20 cellular contexts compared by ENCODE assay signal in the genomic region with DNA sequence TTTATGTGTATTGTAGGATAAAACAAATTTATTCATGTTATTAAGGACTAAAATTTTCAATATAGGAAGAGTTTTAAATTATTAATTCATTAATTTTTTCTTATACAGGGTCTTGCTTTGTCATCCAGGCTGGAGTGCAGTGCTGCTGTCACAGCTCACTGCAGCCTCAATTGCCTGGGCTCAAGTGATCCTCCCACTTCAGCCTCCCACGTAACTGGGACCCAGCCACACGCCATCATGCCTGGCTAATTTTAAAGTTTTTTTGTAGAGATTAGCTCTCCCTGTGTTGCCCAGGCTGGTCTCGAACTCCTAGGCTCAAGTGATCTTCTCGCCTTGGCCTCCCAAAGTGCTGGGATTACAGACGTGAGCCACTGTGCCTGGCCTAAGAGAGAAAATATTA. TPM values are rescaled to one million over a fixed set of nuclear protein-coding genes. Genes with fewer than 3 reads are reported as not detected.
DNase-seq lines count a peak whose midpoint lies in the region; ATAC-seq and TF ChIP-seq lines count a peak whose summit lies in the region.
"Had no signal": no experiment of that assay in that cellular context is flagged by ENCODE, and none has a peak within 500 bp of the region (broad histone marks: within the 10 kb centered on the region; RNA-seq: fewer than 3 reads in every experiment).

No MANE protein-coding gene starts in this region.

- H3K36me3 ChIP-seq in neutrophil, result peaks cover 25% of the 10 kb centered on the region
- no peaks in the 10 kb centered on the region for H3K36me3 ChIP-seq in mucosa of descending colon (ENCODE audit: low read depth)

- H3K36me3 Mint-ChIP-seq in T-helper 1 cell treated with Interleukin-12 subunit alpha and Interleukin-12 subunit beta and Interleukin-4 antibody, amounts not matched to agents 30 μg/mL and 1 μg/mL, for 36 hours (ENCODE audit: low read depth), result peaks cover 62% of the 10 kb centered on the region
- H3K36me3 Mint-ChIP-seq: CD4-positive, alpha-beta memory T cell had no signal

- H3K27me3 Mint-ChIP-seq in T-helper 1 cell treated with Interleukin-12 subunit alpha and Interleukin-12 subunit beta and Interleukin-4 antibody, amounts not matched to agents 30 μg/mL and 1 μg/mL, for 36 hours (ENCODE audit: low read depth), result no peaks in the 10 kb centered on the region
- H3K27me3 Mint-ChIP-seq in stimulated activated naive CD8-positive, alpha-beta T cell treated with anti-CD3 and anti-CD28 coated beads, Interleukin-15, amount 100 ng/mL, for 72 hours, result no peaks in the 10 kb centered on the region
- H3K27me3 Mint-ChIP-seq: CD4-positive, alpha-beta memory T cell had no signal

- peak overlapping the region; percentile 6 for H3K27ac Mint-ChIP-seq in T-helper 1 cell treated with Interleukin-12 subunit alpha and Interleukin-12 subunit beta and Interleukin-4 antibody, amounts not matched to agents 30 μg/mL and 1 μg/mL, for 36 hours
- no peak overlapping the region for H3K27ac Mint-ChIP-seq in stimulated activated naive CD8-positive, alpha-beta T cell treated with anti-CD3 and anti-CD28 coated beads, Interleukin-15, amount 100 ng/mL, for 72 hours
- H3K27ac Mint-ChIP-seq: CD4-positive, alpha-beta memory T cell had no signal

- H3K9me3 ChIP-seq in neutrophil, result no peaks in the 10 kb centered on the region
- no peaks in the 10 kb centered on the region for H3K9me3 ChIP-seq in mucosa of descending colon
- H3K9me3 ChIP-seq: A549, BE2C had no signal

- peak overlapping the region; percentile 81 for H3K27ac ChIP-seq in neutrophil
- H3K27ac ChIP-seq: A549; BLaER1 treated with 17β-estradiol and CSF1 and Interleukin-3, amounts not matched to agents 10 nM and 100 nM; GM23248 had no signal

- TF ChIP-seq CTCF in neutrophil (IDR thresholded peaks at IDR 0.05) (no peak), mucosa of descending colon (IDR thresholded peaks at IDR 0.05) (no peak)

- H3K4me1 Mint-ChIP-seq in T-helper 1 cell treated with Interleukin-12 subunit alpha and Interleukin-12 subunit beta and Interleukin-4 antibody, amounts not matched to agents 30 μg/mL and 1 μg/mL, for 36 hours (ENCODE audit: low read depth), result peaks cover 2% of the 10 kb centered on the region
- no peaks in the 10 kb centered on the region for H3K4me1 Mint-ChIP-seq in stimulated activated naive CD8-positive, alpha-beta T cell treated with anti-CD3 and anti-CD28 coated beads, Interleukin-15, amount 100 ng/mL, for 72 hours

- no peaks in the 10 kb centered on the region for H3K9me3 Mint-ChIP-seq in T-helper 1 cell treated with Interleukin-12 subunit alpha and Interleukin-12 subunit beta and Interleukin-4 antibody, amounts not matched to agents 30 μg/mL and 1 μg/mL, for 36 hours
- H3K9me3 Mint-ChIP-seq in stimulated activated naive CD8-positive, alpha-beta T cell treated with anti-CD3 and anti-CD28 coated beads, Interleukin-15, amount 100 ng/mL, for 72 hours, result no peaks in the 10 kb centered on the region
- H3K9me3 Mint-ChIP-seq: CD4-positive, alpha-beta memory T cell had no signal

- intact Hi-C loops in mucosa of descending colon (cut with DNase I, micrococcal nuclease), result no loop called here

- ATAC-seq in stimulated activated naive CD8-positive, alpha-beta T cell treated with anti-CD3 and anti-CD28 coated beads, Interleukin-15, amount 100 ng/mL, for 72 hours, result no peak
- ATAC-seq in mucosa of descending colon, result no peak
- ATAC-seq: A549 had no signal

- peaks cover 20 to 21% of the 10 kb centered on the region in 2 experiments for H3K4me1 ChIP-seq in neutrophil (ENCODE audit: control insufficient read depth in 1 of 2, insufficient read depth in 1 of 2, low read depth in 1 of 2, low read length in 1 of 2)
- H3K4me1 ChIP-seq in mucosa of descending colon (ENCODE audit: low read depth), result peaks cover 13% of the 10 kb centered on the region
- H3K4me1 ChIP-seq: A549; BE2C; BLaER1 treated with 17β-estradiol and CSF1 and Interleukin-3, amounts not matched to agents 10 nM and 100 nM had no signal

- H3K4me3 ChIP-seq in neutrophil (ENCODE audit: low read depth in 1 of 2, low read length in 1 of 2) (no peak overlapping the region), mucosa of descending colon (no peak overlapping the region)
- H3K4me3 ChIP-seq: A549; BLaER1 treated with 17β-estradiol and CSF1 and Interleukin-3, amounts not matched to agents 10 nM and 100 nM; GM23248 had no signal

- H3K4me3 Mint-ChIP-seq in T-helper 1 cell treated with Interleukin-12 subunit alpha and Interleukin-12 subunit beta and Interleukin-4 antibody, amounts not matched to agents 30 μg/mL and 1 μg/mL, for 36 hours, result no peak overlapping the region
- no peak overlapping the region for H3K4me3 Mint-ChIP-seq in stimulated activated naive CD8-positive, alpha-beta T cell treated with anti-CD3 and anti-CD28 coated beads, Interleukin-15, amount 100 ng/mL, for 72 hours
- H3K4me3 Mint-ChIP-seq: CD4-positive, alpha-beta memory T cell had no signal

- no peak for DNase-seq in T-helper 1 cell
- peak; percentile 30 for DNase-seq in DMS79 (lab: John Stamatoyannopoulos, UW)
- no peak for DNase-seq in GM19240 (ENCODE audit: insufficient read length, low spot score)
- no peak for DNase-seq in stimulated activated naive CD8-positive, alpha-beta T cell treated with anti-CD3 and anti-CD28 coated beads, Interleukin-15, amount 100 ng/mL, for 72 hours
- DNase-seq in mucosa of descending colon, result no peak
- DNase-seq: 8988T; ACHN; AML-193; BE2C; Calu3; CD4-positive, alpha-beta memory T cell; COR-L47; DND-41; GM23248; H7; HCEC 1CT had no signal

- H3K27me3 ChIP-seq in neutrophil, result no peaks in the 10 kb centered on the region
- H3K27me3 ChIP-seq: BE2C; BLaER1 treated with 17β-estradiol and CSF1 and Interleukin-3, amounts not matched to agents 10 nM and 100 nM had no signal

RNA-seq across cellular contexts. Expression of a gene that starts 14.7 kb away (rescaled TPM):
- total RNA-seq in mucosa of descending colon, result 10 to 100 TPM in 1 of 3 donors, 1 to 10 TPM in 2; 3.0 to 29.3 (median 8.7) TPM
